Comparison of ENCODE assay signal across 31 cellular contexts in genomic region chr19:43880483-43880882, GRCh38.
"Had no signal": no experiment of that assay in that cellular context is flagged by ENCODE, and none has a peak within 500 bp of the region (broad histone marks: within the 10 kb centered on the region; RNA-seq: fewer than 3 reads in every experiment).

No MANE protein-coding gene starts in this region.

- H2AFZ ChIP-seq: neural progenitor cell had no signal

- H3K27ac ChIP-seq: left lung, neural progenitor cell, neutrophil, ovary, right atrium auricular region, skin epidermis, stomach, suprapubic skin, thoracic aorta, tibial artery, upper lobe of right lung had no signal

- H3K9ac ChIP-seq: neural progenitor cell had no signal

- H3K4me1 ChIP-seq: left lung, neural progenitor cell, right atrium auricular region, stomach, suprapubic skin, tibial artery, upper lobe of right lung had no signal

- DNase-seq: hypothalamus; immature natural killer cell; kidney; left colon; left lung; mesendoderm; naive B cell; natural killer cell; nephron progenitor cell; occipital lobe; ovary; stimulated activated CD4-positive, alpha-beta T cell treated with anti-CD3 and anti-CD28 coated beads, Interleukin-12 subunit alpha, Interleukin-12 subunit beta, amount 100 ng/mL, for 4 hours; stimulated activated CD4-positive, alpha-beta T cell treated with anti-CD3 and anti-CD28 coated beads, Interleukin-15, amount 100 ng/mL, for 24 hours; stimulated activated CD4-positive, alpha-beta T cell treated with anti-CD3 and anti-CD28 coated beads, Interleukin-2, amount 100 ng/mL, for 24 hours; stimulated activated CD4-positive, alpha-beta T cell treated with anti-CD3 and anti-CD28 coated beads, Interleukin-4, amount 100 ng/mL, for 1 hour; stimulated activated naive B cell treated with anti-CD40 and anti-IgM and Interleukin-4, amounts not matched to agents 10 μg/mL and 1 μg/mL and 100 μg/mL, for 72 hours; stimulated activated naive CD8-positive, alpha-beta T cell treated with anti-CD3 and anti-CD28 coated beads, Interleukin-15, Interleukin-2, amounts not matched to agents 100 U/mL and 50 U/mL, for 24 hours; stomach; tibial artery; trophoblast cell; upper lobe of right lung had no signal

- H3K4me3 ChIP-seq: left lung, lung, neural progenitor cell, ovary, right atrium auricular region, skin epidermis, stomach, suprapubic skin, thoracic aorta, tibial artery, upper lobe of right lung had no signal

- H3K4me2 ChIP-seq: neural progenitor cell had no signal

- H3K36me3 ChIP-seq: neutrophil, ovary, thoracic aorta, upper lobe of right lung had no signal

- ATAC-seq: left colon; left lung; natural killer cell; sciatic nerve; stimulated activated naive B cell treated with anti-CD40 and anti-IgM and Interleukin-4, amounts not matched to agents 10 μg/mL and 1 μg/mL and 100 μg/mL, for 72 hours; stimulated activated naive CD8-positive, alpha-beta T cell treated with anti-CD3 and anti-CD28 coated beads, Interleukin-15, Interleukin-2, amounts not matched to agents 100 U/mL and 50 U/mL, for 24 hours; upper lobe of right lung had no signal

- H3K27me3 ChIP-seq: left lung, neural progenitor cell, neutrophil, ovary, right atrium auricular region, stomach, suprapubic skin, tibial artery, upper lobe of right lung had no signal

- FAIRE-seq: islet of Langerhans, kidney, urothelium cell line had no signal
